ENCODE assay signal across 1 cellular context in the genomic region with DNA sequence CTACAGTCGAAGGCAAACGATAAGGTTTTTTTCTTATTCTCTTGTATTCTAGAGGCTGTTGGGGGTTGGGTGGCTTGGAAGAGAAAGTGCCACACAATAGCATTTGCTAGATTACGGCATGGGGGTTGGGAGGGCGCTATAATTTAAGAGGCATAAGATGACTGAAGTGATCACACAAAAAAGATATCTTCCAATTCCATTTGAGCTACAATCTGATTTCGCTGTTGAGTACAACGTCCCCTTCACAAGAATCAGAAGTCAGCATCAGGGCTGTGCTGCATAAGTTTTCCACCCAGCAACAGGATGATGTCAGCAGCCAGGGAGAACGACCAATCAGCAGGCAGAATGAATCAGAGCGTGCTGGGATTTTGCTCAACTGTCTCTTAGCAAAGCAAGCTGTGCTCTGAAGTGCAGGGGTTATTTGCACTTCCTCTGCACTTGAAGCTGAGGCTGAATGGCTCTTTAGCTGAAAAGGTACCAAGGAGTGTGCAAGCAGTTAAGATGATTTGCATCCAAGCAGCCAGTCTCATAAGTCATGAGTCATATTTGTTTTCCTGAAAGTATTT.
TF ChIP-seq lines count a peak whose summit lies in the region.

No MANE protein-coding gene starts in this region.

TF ChIP-seq in H1, 55 proteins besides CTCF, POLR2A, EP300 and RAD21:
- peak; percentile 59; the same call in 1 of the 2 replicates for TF ChIP-seq JUND (IDR thresholded peaks at IDR 0.05; ENCODE audit: low read length)
- TF ChIP-seq CHD2 (IDR thresholded peaks at IDR 0.05; ENCODE audit: low read length): no peak
- TF ChIP-seq CREB1 (IDR thresholded peaks at IDR 0.05): peak; percentile 86
- peak; percentile 78 for TF ChIP-seq ASH2L (IDR thresholded peaks at IDR 0.05; ENCODE audit: low read length)
- no peak for TF ChIP-seq RXRA (IDR thresholded peaks at IDR 0.05; ENCODE audit: insufficient read depth, low read depth, low read length)
- no peak for TF ChIP-seq CBX8 (IDR thresholded peaks at IDR 0.05; ENCODE audit: borderline replicate concordance, low read depth, low read length)
- TF ChIP-seq KDM5A (IDR thresholded peaks at IDR 0.05; ENCODE audit: low read length): no peak
- peak; percentile 95 for TF ChIP-seq RFX5 (IDR thresholded peaks at IDR 0.05; ENCODE audit: borderline replicate concordance, low read depth, low read length)
- TF ChIP-seq, protein P1, sequence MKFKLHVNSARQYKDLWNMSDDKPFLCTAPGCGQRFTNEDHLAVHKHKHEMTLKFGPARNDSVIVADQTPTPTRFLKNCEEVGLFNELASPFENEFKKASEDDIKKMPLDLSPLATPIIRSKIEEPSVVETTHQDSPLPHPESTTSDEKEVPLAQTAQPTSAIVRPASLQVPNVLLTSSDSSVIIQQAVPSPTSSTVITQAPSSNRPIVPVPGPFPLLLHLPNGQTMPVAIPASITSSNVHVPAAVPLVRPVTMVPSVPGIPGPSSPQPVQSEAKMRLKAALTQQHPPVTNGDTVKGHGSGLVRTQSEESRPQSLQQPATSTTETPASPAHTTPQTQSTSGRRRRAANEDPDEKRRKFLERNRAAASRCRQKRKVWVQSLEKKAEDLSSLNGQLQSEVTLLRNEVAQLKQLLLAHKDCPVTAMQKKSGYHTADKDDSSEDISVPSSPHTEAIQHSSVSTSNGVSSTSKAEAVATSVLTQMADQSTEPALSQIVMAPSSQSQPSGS (IDR thresholded peaks at IDR 0.05; ENCODE audit: low read length): peak; percentile 92
- TF ChIP-seq RNF2 (IDR thresholded peaks at IDR 0.05; ENCODE audit: borderline replicate concordance, low read depth, low read length, missing control alignments, poor library complexity, severe bottlenecking): no peak
- 0 out of 2 replicates have a peak, but pooled peaks have one; percentile 12 for TF ChIP-seq CEBPB (IDR thresholded peaks at IDR 0.05; ENCODE audit: low read depth, low read length)
- no peak for TF ChIP-seq HDAC2 (IDR thresholded peaks at IDR 0.05; ENCODE audit: borderline replicate concordance in 1 of 2, low read depth in 2 of 2, low read length in 2 of 2)
- no peak for TF ChIP-seq KDM4A (IDR thresholded peaks at IDR 0.05; ENCODE audit: low read depth, low read length, severe bottlenecking)
- no peak for TF ChIP-seq BRCA1 (IDR thresholded peaks at IDR 0.05; ENCODE audit: low read depth, low read length)
